In the genomic region with DNA sequence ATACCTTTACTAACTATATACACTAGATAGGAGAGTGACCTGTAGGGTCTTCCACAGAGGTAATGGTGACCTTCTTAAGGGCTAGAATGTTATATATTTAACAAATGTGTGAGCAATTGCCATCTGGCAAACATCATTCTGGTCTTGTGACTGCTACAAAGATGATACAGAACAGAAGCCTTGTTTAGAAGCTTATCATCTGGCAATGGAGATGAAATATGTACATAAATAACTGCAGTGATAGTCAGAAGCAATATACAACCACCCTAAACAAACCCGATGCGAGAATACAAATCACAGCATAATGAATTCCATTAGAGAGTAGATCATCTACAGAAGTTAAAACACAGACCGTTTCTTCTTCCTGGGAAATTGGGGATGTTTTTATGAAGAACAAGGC, we compare ENCODE assay signal across 18 cellular contexts.
DNase-seq lines count a peak whose midpoint lies in the region; ATAC-seq and TF ChIP-seq lines count a peak whose summit lies in the region.
"Had no signal": no experiment of that assay in that cellular context is flagged by ENCODE, and none has a peak within 500 bp of the region (broad histone marks: within the 10 kb centered on the region; RNA-seq: fewer than 3 reads in every experiment).

No MANE protein-coding gene starts in this region.

- no peaks in the 10 kb centered on the region for H3K27me3 Mint-ChIP-seq in stimulated activated naive CD8-positive, alpha-beta T cell treated with anti-CD3 and anti-CD28 coated beads, Interleukin-15, amount 100 ng/mL, for 72 hours

- no peak overlapping the region for H3K4me3 Mint-ChIP-seq in stimulated activated naive CD8-positive, alpha-beta T cell treated with anti-CD3 and anti-CD28 coated beads, Interleukin-15, amount 100 ng/mL, for 72 hours
- H3K4me3 Mint-ChIP-seq: GM23338 had no signal

- TF ChIP-seq CTCF in BJ (IDR thresholded peaks at IDR 0.05; ENCODE audit: insufficient read depth, low read depth, low read length), result no peak
- TF ChIP-seq CTCF in HFF-Myc (IDR thresholded peaks at IDR 0.05; ENCODE audit: low read depth, low read length, missing control alignments), result no peak
- no peak for TF ChIP-seq CTCF in ovary (IDR thresholded peaks at IDR 0.05)
- TF ChIP-seq CTCF in adrenal gland (IDR thresholded peaks at IDR 0.05), result no peak

- no peak for TF ChIP-seq EP300 in ovary (IDR thresholded peaks at IDR 0.05)

- 13 to 22% (median 18%) methylated on average over 3 of the region's 3 CpGs for WGBS in ovary, 3 donors
- WGBS in adrenal gland, 4 donors, result 62 to 76% (median 69%) methylated on average over 3 of the region's 3 CpGs

- no peaks in the 10 kb centered on the region for H3K36me3 ChIP-seq in BJ (ENCODE audit: control insufficient read depth, insufficient read depth, low read length)
- no peaks in the 10 kb centered on the region for H3K36me3 ChIP-seq in ovary
- no peaks in the 10 kb centered on the region for H3K36me3 ChIP-seq in adrenal gland (replicated peaks in 1 of 2)

- H3K4me1 Mint-ChIP-seq in stimulated activated naive CD8-positive, alpha-beta T cell treated with anti-CD3 and anti-CD28 coated beads, Interleukin-15, amount 100 ng/mL, for 72 hours, result no peaks in the 10 kb centered on the region
- H3K4me1 Mint-ChIP-seq: GM23338 had no signal

- peak; percentile 19 for DNase-seq in BJ (ENCODE audit: low read depth)
- DNase-seq in HFF-Myc (ENCODE audit: extremely low read depth, low read depth), result peak; percentile 45
- DNase-seq in amniotic epithelial cell (ENCODE audit: low read depth), result peak; percentile 97
- DNase-seq in left kidney (ENCODE audit: low read depth, low spot score), result peak; percentile 26
- no peak for DNase-seq in ovary
- DNase-seq in stimulated activated naive CD8-positive, alpha-beta T cell treated with anti-CD3 and anti-CD28 coated beads, Interleukin-15, amount 100 ng/mL, for 72 hours, result no peak
- DNase-seq in adrenal gland, result no peak
- DNase-seq: C1 segment of cervical spinal cord, COR-L47, KBM-7, NCI-H1436, NCI-H2029, NCI-H2171, NCI-H774, PC-3 had no signal

- intact Hi-C loops in ovary (cut with DNase I), result no loop called here
- intact Hi-C loops in adrenal gland (cut with DNase I), result no loop called here

- CTCF ChIA-PET in BJ (lab: Yijun Ruan, JAX), result no interaction called here

- peaks cover 12 to 17% of the 10 kb centered on the region in 2 donors for H3K9me3 Mint-ChIP-seq in stimulated activated naive CD8-positive, alpha-beta T cell treated with anti-CD3 and anti-CD28 coated beads, Interleukin-15, amount 100 ng/mL, for 72 hours

- POLR2A ChIA-PET in BJ (lab: Charles Lee), result interaction anchor here (0.6 kb wide), 1 partner anchor 425 kb away, joined by 3 read pairs; no protein-coding TSS in a partner anchor

- no peak overlapping the region for H3K4me3 ChIP-seq in BJ (ENCODE audit: low read depth, low read length)
- no peak overlapping the region for H3K4me3 ChIP-seq in HFF-Myc (replicated peaks; ENCODE audit: low read depth, low read length)
- H3K4me3 ChIP-seq in ovary, result no peak overlapping the region
- H3K4me3 ChIP-seq in adrenal gland, result no peak overlapping the region
- H3K4me3 ChIP-seq: GM23338, SK-N-MC had no signal

- H3K27me3 ChIP-seq in BJ (ENCODE audit: control insufficient read depth, insufficient read depth, low read length) (no peaks in the 10 kb centered on the region), ovary (no peaks in the 10 kb centered on the region), adrenal gland (no peaks in the 10 kb centered on the region)

- no peak overlapping the region for H3K27ac Mint-ChIP-seq in stimulated activated naive CD8-positive, alpha-beta T cell treated with anti-CD3 and anti-CD28 coated beads, Interleukin-15, amount 100 ng/mL, for 72 hours
- H3K27ac Mint-ChIP-seq: GM23338 had no signal

- no peak for TF ChIP-seq POLR2A in ovary (IDR thresholded peaks at IDR 0.05)
- no peak for TF ChIP-seq POLR2A in adrenal gland (IDR thresholded peaks at IDR 0.05)

- no peaks in the 10 kb centered on the region for H3K4me1 ChIP-seq in ovary (ENCODE audit: insufficient read depth)
- H3K4me1 ChIP-seq in adrenal gland (replicated peaks in 1 of 2), result no peaks in the 10 kb centered on the region

- H3K27ac ChIP-seq in ovary (no peak overlapping the region), adrenal gland (no peak overlapping the region)
- H3K27ac ChIP-seq: SK-N-MC had no signal

- ATAC-seq in GM18520 (IDR thresholded peaks at IDR 0.05; ENCODE audit: unreplicated experiment), result no peak
- ATAC-seq in stimulated activated naive CD8-positive, alpha-beta T cell treated with anti-CD3 and anti-CD28 coated beads, Interleukin-15, amount 100 ng/mL, for 72 hours, result no peak
- ATAC-seq: GM23338, PC-3 had no signal

- H3K9me3 ChIP-seq in ovary, result no peaks in the 10 kb centered on the region
- H3K9me3 ChIP-seq in adrenal gland (replicated peaks in 1 of 3), result no peaks in the 10 kb centered on the region

Comparison
In these comparisons a context has a peak if more than half of its experiments do, and no peak if none do; other contexts are left out.
1. DNase-seq: peak in BJ (single experiment), HFF-Myc (single experiment), amniotic epithelial cell (single experiment) and left kidney (single experiment); none in ovary (0 of 5), stimulated activated naive CD8-positive, alpha-beta T cell treated with anti-CD3 and anti-CD28 coated beads, Interleukin-15, amount 100 ng/mL, for 72 hours (0 of 2) and adrenal gland (0 of 7).